22 cellular contexts compared by ENCODE assay signal in the genomic region with DNA sequence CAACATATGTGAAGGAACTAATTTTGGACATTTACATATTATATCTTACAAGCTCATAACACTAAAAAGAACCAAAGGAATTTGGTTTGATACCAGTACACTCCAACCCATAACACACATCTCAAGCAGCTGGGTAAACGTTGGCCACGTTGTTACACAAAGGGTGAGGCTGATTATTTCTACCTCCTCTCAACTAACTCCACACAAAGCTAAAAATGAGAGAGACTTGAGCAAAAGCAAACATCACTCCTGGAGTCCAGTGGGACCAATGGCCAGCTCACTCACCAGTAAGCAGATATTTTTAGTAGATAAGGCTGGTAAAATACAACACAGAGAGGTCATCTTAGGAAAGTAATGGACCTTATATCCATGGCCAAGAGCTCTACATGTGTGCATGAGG.
"Had no signal": no experiment of that assay in that cellular context is flagged by ENCODE, and none has a peak within 500 bp of the region (broad histone marks: within the 10 kb centered on the region; RNA-seq: fewer than 3 reads in every experiment).

No MANE protein-coding gene starts in this region.

- DNase-seq: activated CD4-positive, alpha-beta T cell treated with anti-CD3 and anti-CD28 coated beads for 4 hours; activated CD4-positive, alpha-beta T cell treated with anti-CD3 and anti-CD28 coated beads, Interleukin-2, amount 50 U/mL, for 48 hours; activated CD4-positive, CD25-positive, alpha-beta regulatory T cell; activated effector memory CD4-positive, alpha-beta T cell treated with Interleukin-2 at 50 U/mL for 16 hours; activated naive CD4-positive, alpha-beta T cell treated with anti-CD3 and anti-CD28 coated beads for 36 hours; activated T-cell treated with anti-CD3 and anti-CD28 coated beads, Interleukin-2, amount 50 U/mL, for 48 hours; amygdala; colonic mucosa; esophagus squamous epithelium; gastrocnemius medialis; hippocampal formation; kidney glomerular epithelial cell; mesenchymal stem cell; nephron progenitor cell; stimulated activated CD4-positive, alpha-beta T cell treated with anti-CD3 and anti-CD28 coated beads, Interleukin-15, amount 100 ng/mL, for 24 hours; stimulated activated CD8-positive, alpha-beta memory T cell treated with anti-CD3 and anti-CD28 coated beads, Interleukin-4, amount 100 ng/mL, for 48 hours; stimulated activated naive CD4-positive, alpha-beta T cell; T-helper 17 cell had no signal

- ATAC-seq: gastrocnemius medialis, sciatic nerve, T-helper 17 cell had no signal

- H3K27me3 Mint-ChIP-seq: T-helper 17 cell had no signal

- H3K4me3 Mint-ChIP-seq: activated naive CD4-positive, alpha-beta T cell treated with anti-CD3 and anti-CD28 coated beads for 36 hours; nephron progenitor cell; T-helper 17 cell had no signal

- H3K4me3 ChIP-seq: colonic mucosa, esophagus squamous epithelium, gastrocnemius medialis, smooth muscle cell, thoracic aorta had no signal

- H3K36me3 ChIP-seq: colonic mucosa, esophagus squamous epithelium, gastrocnemius medialis, thoracic aorta had no signal

- H3K27me3 ChIP-seq: colonic mucosa, esophagus squamous epithelium, gastrocnemius medialis had no signal

- H3K4me1 Mint-ChIP-seq: nephron progenitor cell, T-helper 17 cell had no signal

- H3K27ac ChIP-seq: colonic mucosa, esophagus squamous epithelium, gastrocnemius medialis, parathyroid adenoma, thoracic aorta had no signal

- H3K4me1 ChIP-seq: colonic mucosa, esophagus squamous epithelium, gastrocnemius medialis, parathyroid adenoma had no signal

- H3K27ac Mint-ChIP-seq: activated naive CD4-positive, alpha-beta T cell treated with anti-CD3 and anti-CD28 coated beads for 36 hours; nephron progenitor cell; T-helper 17 cell had no signal

- H3K9me3 ChIP-seq: colonic mucosa, esophagus squamous epithelium, gastrocnemius medialis, thoracic aorta had no signal

- H3K9me3 Mint-ChIP-seq: activated naive CD4-positive, alpha-beta T cell treated with anti-CD3 and anti-CD28 coated beads for 36 hours had no signal
